8 cellular contexts compared by ENCODE assay signal in genomic region chr15:90201150-90201943, GRCh38. TPM values are rescaled to one million over a fixed set of nuclear protein-coding genes. Genes with fewer than 3 reads are reported as not detected.
DNase-seq lines count a peak whose midpoint lies in the region; ATAC-seq and TF ChIP-seq lines count a peak whose summit lies in the region.

TSS of gene SEMA4B (plus strand) at chr15:90201330. CDS start at chr15:90201579, 249 bp downstream.

- peak; percentile 85 for ATAC-seq in HG03432 (IDR thresholded peaks at IDR 0.05; ENCODE audit: unreplicated experiment)
- ATAC-seq in esophagus mucosa = peak; percentile 73
- ATAC-seq in stimulated activated memory B cell treated with anti-CD40 and anti-IgM and Interleukin-4, amounts not matched to agents 10 μg/mL and 1 μg/mL and 100 μg/mL, for 72 hours = peak; percentile 92

- peaks cover 5% of the 10 kb centered on the region; the same call in 1 of the 2 replicates for H3K27me3 ChIP-seq in OCI-LY3 (ENCODE audit: low read depth, low read length)

- peaks cover 3 to 9% (median 6%) of the 10 kb centered on the region in 3 donors for H3K27me3 Mint-ChIP-seq in CD14-positive monocyte (ENCODE audit: low read depth in 3 of 3)
- H3K27me3 Mint-ChIP-seq in activated T-cell treated with anti-CD3 and anti-CD28 coated beads, Interleukin-2, amount 50 U/mL, for 24 hours = no peaks in the 10 kb centered on the region
- H3K27me3 Mint-ChIP-seq in stimulated activated memory B cell treated with anti-CD40 and anti-IgM and Interleukin-4, amounts not matched to agents 10 μg/mL and 1 μg/mL and 100 μg/mL, for 72 hours = no peaks in the 10 kb centered on the region

- peak within 1 kb of the TSS; percentile 84 for H3K4me3 ChIP-seq in OCI-LY3 (ENCODE audit: low read length)

- H3K36me3 Mint-ChIP-seq in CD14-positive monocyte = peaks cover 37 to 55% of the 10 kb centered on the region in 2 donors
- no peaks in the 10 kb centered on the region for H3K36me3 Mint-ChIP-seq in activated T-cell treated with anti-CD3 and anti-CD28 coated beads, Interleukin-2, amount 50 U/mL, for 24 hours (ENCODE audit: low read depth)
- peaks cover 5% of the 10 kb centered on the region for H3K36me3 Mint-ChIP-seq in stimulated activated memory B cell treated with anti-CD40 and anti-IgM and Interleukin-4, amounts not matched to agents 10 μg/mL and 1 μg/mL and 100 μg/mL, for 72 hours

- H3K4me1 ChIP-seq in OCI-LY3 (ENCODE audit: low read length) = peaks cover 10% of the 10 kb centered on the region

- H3K4me3 Mint-ChIP-seq in CD14-positive monocyte = peak within 1 kb of the TSS; percentile 88 to 89
- peak within 1 kb of the TSS; percentile 79 for H3K4me3 Mint-ChIP-seq in activated T-cell treated with anti-CD3 and anti-CD28 coated beads, Interleukin-2, amount 50 U/mL, for 24 hours
- peak within 1 kb of the TSS; percentile 91 for H3K4me3 Mint-ChIP-seq in stimulated activated memory B cell treated with anti-CD40 and anti-IgM and Interleukin-4, amounts not matched to agents 10 μg/mL and 1 μg/mL and 100 μg/mL, for 72 hours

- TF ChIP-seq CTCF in CD14-positive monocyte (IDR thresholded peaks at IDR 0.05) (no peak), OCI-LY3 (IDR thresholded peaks at IDR 0.05; ENCODE audit: low read depth, low read length) (no peak)

- H3K4me1 Mint-ChIP-seq in CD14-positive monocyte = peaks cover 64% of the 10 kb centered on the region
- peaks cover 16% of the 10 kb centered on the region for H3K4me1 Mint-ChIP-seq in activated T-cell treated with anti-CD3 and anti-CD28 coated beads, Interleukin-2, amount 50 U/mL, for 24 hours (ENCODE audit: low read depth)
- peaks cover 77% of the 10 kb centered on the region for H3K4me1 Mint-ChIP-seq in stimulated activated memory B cell treated with anti-CD40 and anti-IgM and Interleukin-4, amounts not matched to agents 10 μg/mL and 1 μg/mL and 100 μg/mL, for 72 hours

- H3K9me3 ChIP-seq in OCI-LY3 (ENCODE audit: insufficient read depth, low read length) = no peaks in the 10 kb centered on the region

- no peaks in the 10 kb centered on the region for H3K79me2 ChIP-seq in OCI-LY3 (ENCODE audit: low read length)

- intact Hi-C loops in CD14-positive monocyte (cut with micrococcal nuclease) = no loop called here

- peak within 1 kb of the TSS; percentile 85 for H3K4me2 ChIP-seq in OCI-LY3 (ENCODE audit: low read length)

- H3K9ac ChIP-seq in OCI-LY3 (ENCODE audit: low read length) = peak within 1 kb of the TSS; percentile 72

- peaks cover 0 to 2% (median 0%) of the 10 kb centered on the region in 7 donors for H3K9me3 Mint-ChIP-seq in CD14-positive monocyte
- no peaks in the 10 kb centered on the region for H3K9me3 Mint-ChIP-seq in activated T-cell treated with anti-CD3 and anti-CD28 coated beads, Interleukin-2, amount 50 U/mL, for 24 hours
- H3K9me3 Mint-ChIP-seq in stimulated activated memory B cell treated with anti-CD40 and anti-IgM and Interleukin-4, amounts not matched to agents 10 μg/mL and 1 μg/mL and 100 μg/mL, for 72 hours = no peaks in the 10 kb centered on the region

- peak within 1 kb of the TSS; percentile 52 for H2AFZ ChIP-seq in OCI-LY3 (ENCODE audit: low read depth, low read length)

- H3K27ac ChIP-seq in OCI-LY3 (ENCODE audit: low read length) = no peak within 1 kb of the TSS

- H3K36me3 ChIP-seq in OCI-LY3 (replicated peaks; ENCODE audit: low read depth, low read length) = no peaks in the 10 kb centered on the region

- peak; percentile 65 for DNase-seq in CD14-positive monocyte (ENCODE audit: low spot score)
- DNase-seq in GM19238 (ENCODE audit: insufficient read length, low spot score) = peak; percentile 91
- DNase-seq in activated T-cell treated with anti-CD3 and anti-CD28 coated beads, Interleukin-2, amount 50 U/mL, for 24 hours = peak; percentile 84
- peak; percentile 53 for DNase-seq in myocyte (ENCODE audit: low read depth)

- peak within 1 kb of the TSS; percentile 1 to 91 (median 75) for H3K27ac Mint-ChIP-seq in CD14-positive monocyte
- peak within 1 kb of the TSS; percentile 70 for H3K27ac Mint-ChIP-seq in activated T-cell treated with anti-CD3 and anti-CD28 coated beads, Interleukin-2, amount 50 U/mL, for 24 hours
- peak within 1 kb of the TSS; percentile 50 for H3K27ac Mint-ChIP-seq in stimulated activated memory B cell treated with anti-CD40 and anti-IgM and Interleukin-4, amounts not matched to agents 10 μg/mL and 1 μg/mL and 100 μg/mL, for 72 hours

- no peaks in the 10 kb centered on the region for H4K20me1 ChIP-seq in OCI-LY3 (ENCODE audit: insufficient read depth, low read length)

RNA-seq across cellular contexts. Expression of gene SEMA4B, which starts in this region (rescaled TPM):
- 10 to 100 TPM; 13.2 to 22.0 TPM for polyA plus RNA-seq in CD14-positive monocyte
- 216 TPM for total RNA-seq in esophagus mucosa
- total RNA-seq in myocyte = 1.8 and 3.5 TPM in 2 replicates
- 2.7 TPM for polyA plus RNA-seq in myocyte (2012)

Comparison
In these comparisons a context has a peak if more than half of its experiments do, and no peak if none do; other contexts are left out.
1. RNA of gene SEMA4B (total RNA-seq): 216 TPM in esophagus mucosa (single experiment); 1.8 to 3.5 TPM in myocyte; every median in the first group is over 10 times any median in the second.
2. Peak in every context shown above with its lines, with median percentiles within 50 percentile points of each other: DNase-seq, H3K27ac Mint-ChIP-seq, H3K4me3 Mint-ChIP-seq and ATAC-seq.